ENCODE assay signal across 14 cellular contexts in the genomic region with DNA sequence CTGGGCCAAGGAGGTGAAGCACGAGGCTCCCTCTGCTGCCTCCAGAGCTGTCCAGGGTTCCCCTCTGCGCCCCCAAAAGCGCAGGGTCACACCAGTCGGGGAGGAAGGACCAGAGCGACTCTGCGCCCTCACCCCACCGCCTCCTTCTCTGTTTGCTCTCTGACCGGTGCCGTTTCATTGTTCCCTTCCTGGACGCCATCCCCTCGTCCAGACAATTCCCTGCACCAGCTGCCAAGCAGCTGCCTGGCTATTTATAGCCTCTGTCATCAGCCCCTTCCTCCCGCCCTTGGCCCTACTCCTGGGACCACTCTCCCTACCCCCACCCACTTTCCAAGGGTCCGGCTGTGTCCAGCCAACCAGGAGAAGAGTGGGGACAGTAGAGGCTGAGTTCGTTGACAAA.
A peak's percentile ranks its signal among the peaks of the same experiment; 100 is the strongest.
DNase-seq lines count a peak whose midpoint lies in the region; ATAC-seq and TF ChIP-seq lines count a peak whose summit lies in the region.
"Had no signal": no experiment of that assay in that cellular context is flagged by ENCODE, and none has a peak within 500 bp of the region (broad histone marks: within the 10 kb centered on the region; RNA-seq: fewer than 3 reads in every experiment).

No MANE protein-coding gene starts in this region.

- intact Hi-C loops in left ventricle myocardium superior (cut with micrococcal nuclease) (no loop called here), gastrocnemius medialis (cut with DNase I; ENCODE audit: low total_unique reads) (no loop called here)

- TF ChIP-seq CTCF in gastrocnemius medialis (IDR thresholded peaks at IDR 0.05 in 4 of 5, conservative IDR thresholded peaks at IDR 0.05 in 1 of 5) = no peak

- DNase-seq in GM03348 (ENCODE audit: low spot score) = peak; percentile 31
- DNase-seq in SJSA1 (ENCODE audit: low read depth in 1 of 2, low spot score in 2 of 2) = peak in 1 of 2 experiments; percentile 48
- peak; percentile 60 for DNase-seq in left ventricle myocardium superior
- DNase-seq in gastrocnemius medialis = no peak
- DNase-seq in activated naive CD4-positive, alpha-beta T cell treated with anti-CD3 and anti-CD28 coated beads, Interleukin-2, amount 50 U/mL, for 72 hours (ENCODE audit: low spot score in 2 of 2) = no peak
- no peak for DNase-seq in NCI-H187 treated with DMSO at 0.1 percent for 48 hours (lab: John Stamatoyannopoulos, UW)
- no peak for DNase-seq in HT-29 (ENCODE audit: low spot score)
- DNase-seq: activated naive CD8-positive, alpha-beta T cell treated with anti-CD3 and anti-CD28 coated beads, Interleukin-2, amount 10 ng/mL, durations not matched to agents 7 days and 5 days; H9; NCI-H524; stimulated activated CD4-positive, alpha-beta T cell treated with anti-CD3 and anti-CD28 coated beads, Interleukin-2, amount 100 ng/mL, for 48 hours had no signal

- H3K27me3 ChIP-seq in SJSA1 (replicated peaks) (no peaks in the 10 kb centered on the region), gastrocnemius medialis (no peaks in the 10 kb centered on the region)

- H3K36me3 ChIP-seq in SJSA1 = no peaks in the 10 kb centered on the region
- H3K36me3 ChIP-seq in gastrocnemius medialis = no peaks in the 10 kb centered on the region

- H3K9me3 ChIP-seq in SJSA1 (replicated peaks) = no peaks in the 10 kb centered on the region
- no peaks in the 10 kb centered on the region for H3K9me3 ChIP-seq in gastrocnemius medialis

- no peaks in the 10 kb centered on the region for H3K36me3 Mint-ChIP-seq in activated naive CD4-positive, alpha-beta T cell treated with anti-CD3 and anti-CD28 coated beads, Interleukin-2, amount 50 U/mL, for 72 hours
- H3K36me3 Mint-ChIP-seq: activated naive CD8-positive, alpha-beta T cell treated with anti-CD3 and anti-CD28 coated beads, Interleukin-2, amount 10 ng/mL, durations not matched to agents 7 days and 5 days; stimulated activated memory B cell treated with anti-CD40 and anti-IgM and Interleukin-4, amounts not matched to agents 10 μg/mL and 1 μg/mL and 100 μg/mL, for 72 hours had no signal

- H3K4me3 ChIP-seq in SJSA1 (peak overlapping the region; percentile 26), gastrocnemius medialis (peak overlapping the region; percentile 15 to 38 (median 21))

- peaks cover 70% of the 10 kb centered on the region for H3K4me1 ChIP-seq in SJSA1 (replicated peaks)
- H3K4me1 ChIP-seq in gastrocnemius medialis = peaks cover 44% of the 10 kb centered on the region in 2 donors

- in situ Hi-C loops in gastrocnemius medialis (cut with MboI; ENCODE audit: low sequenced_read_pairs in 4 of 4) = no loop called here

- ATAC-seq in left ventricle myocardium superior = peak; percentile 47
- peak; percentile 21 to 48 for ATAC-seq in gastrocnemius medialis
- ATAC-seq in activated naive CD4-positive, alpha-beta T cell treated with anti-CD3 and anti-CD28 coated beads, Interleukin-2, amount 50 U/mL, for 72 hours = no peak
- no peak for ATAC-seq in GM18907 (IDR thresholded peaks at IDR 0.05; ENCODE audit: unreplicated experiment)
- ATAC-seq: left lobe of liver; stimulated activated memory B cell treated with anti-CD40 and anti-IgM and Interleukin-4, amounts not matched to agents 10 μg/mL and 1 μg/mL and 100 μg/mL, for 72 hours had no signal

- H3K27ac ChIP-seq in SJSA1 = peak overlapping the region; percentile 73
- H3K27ac ChIP-seq in gastrocnemius medialis = peak overlapping the region; percentile 76 to 85 (median 78)

- no peak for TF ChIP-seq POLR2A in gastrocnemius medialis (IDR thresholded peaks at IDR 0.05)

- no peak overlapping the region for H3K27ac Mint-ChIP-seq in activated naive CD4-positive, alpha-beta T cell treated with anti-CD3 and anti-CD28 coated beads, Interleukin-2, amount 50 U/mL, for 72 hours
- H3K27ac Mint-ChIP-seq: activated naive CD8-positive, alpha-beta T cell treated with anti-CD3 and anti-CD28 coated beads, Interleukin-2, amount 10 ng/mL, durations not matched to agents 7 days and 5 days; H9; stimulated activated memory B cell treated with anti-CD40 and anti-IgM and Interleukin-4, amounts not matched to agents 10 μg/mL and 1 μg/mL and 100 μg/mL, for 72 hours had no signal

- no peaks in the 10 kb centered on the region for H3K9me3 Mint-ChIP-seq in activated naive CD4-positive, alpha-beta T cell treated with anti-CD3 and anti-CD28 coated beads, Interleukin-2, amount 50 U/mL, for 72 hours
- H3K9me3 Mint-ChIP-seq: activated naive CD8-positive, alpha-beta T cell treated with anti-CD3 and anti-CD28 coated beads, Interleukin-2, amount 10 ng/mL, durations not matched to agents 7 days and 5 days; H9 had no signal

Comparison
In these comparisons a context has a peak if more than half of its experiments do, and no peak if none do; other contexts are left out.
1. DNase-seq: peak in GM03348 (single experiment) and left ventricle myocardium superior (single experiment); none in gastrocnemius medialis (0 of 2), activated naive CD4-positive, alpha-beta T cell treated with anti-CD3 and anti-CD28 coated beads, Interleukin-2, amount 50 U/mL, for 72 hours (0 of 2), NCI-H187 treated with DMSO at 0.1 percent for 48 hours (single experiment) and HT-29 (single experiment).
2. ATAC-seq: peak in left ventricle myocardium superior (single experiment) and gastrocnemius medialis (2 of 2); none in activated naive CD4-positive, alpha-beta T cell treated with anti-CD3 and anti-CD28 coated beads, Interleukin-2, amount 50 U/mL, for 72 hours (0 of 2) and GM18907 (single experiment).